ENCODE assay signal across 23 cellular contexts in genomic region chr11:134640536-134640935, GRCh38.
"Had no signal": no experiment of that assay in that cellular context is flagged by ENCODE, and none has a peak within 500 bp of the region (broad histone marks: within the 10 kb centered on the region; RNA-seq: fewer than 3 reads in every experiment).

No MANE protein-coding gene starts in this region.

- ATAC-seq: gastroesophageal sphincter; naive thymus-derived CD4-positive, alpha-beta T cell had no signal

- H3K4me1 ChIP-seq: lower lobe of right lung, right atrium auricular region had no signal

- H3K9me3 ChIP-seq: esophagus muscularis mucosa, gastroesophageal sphincter, left ventricle myocardium inferior, lower lobe of right lung, neutrophil, ovary, right atrium auricular region, sigmoid colon, stomach had no signal

- H3K36me3 ChIP-seq: esophagus muscularis mucosa, gastroesophageal sphincter, left ventricle myocardium inferior, lower lobe of right lung, neutrophil, ovary, right atrium auricular region, sigmoid colon, stomach had no signal

- H3K27me3 ChIP-seq: ovary, right atrium auricular region had no signal

- DNase-seq: effector CD8-positive, alpha-beta T cell; foreskin fibroblast; immature natural killer cell; kidney; left cardiac atrium; left ventricle myocardium inferior; midbrain; naive thymus-derived CD4-positive, alpha-beta T cell; nephron progenitor cell; ovary; sigmoid colon; stimulated activated CD4-positive, alpha-beta T cell treated with anti-CD3 and anti-CD28 coated beads, Interleukin-12 subunit alpha, Interleukin-12 subunit beta, amount 100 ng/mL, for 4 hours; stimulated activated naive CD4-positive, alpha-beta T cell; substantia nigra; trophoblast cell had no signal

- H3K4me3 ChIP-seq: coronary artery, esophagus muscularis mucosa, gastroesophageal sphincter, left ventricle myocardium inferior, lower lobe of right lung, ovary, right atrium auricular region, sigmoid colon, stomach had no signal

- H3K27ac ChIP-seq: coronary artery, epithelial cell of prostate, esophagus muscularis mucosa, gastroesophageal sphincter, left ventricle myocardium inferior, lower lobe of right lung, neutrophil, ovary, right atrium auricular region, sigmoid colon, stomach had no signal
